Comparison of ENCODE assay signal across 1 cellular context in the genomic region with DNA sequence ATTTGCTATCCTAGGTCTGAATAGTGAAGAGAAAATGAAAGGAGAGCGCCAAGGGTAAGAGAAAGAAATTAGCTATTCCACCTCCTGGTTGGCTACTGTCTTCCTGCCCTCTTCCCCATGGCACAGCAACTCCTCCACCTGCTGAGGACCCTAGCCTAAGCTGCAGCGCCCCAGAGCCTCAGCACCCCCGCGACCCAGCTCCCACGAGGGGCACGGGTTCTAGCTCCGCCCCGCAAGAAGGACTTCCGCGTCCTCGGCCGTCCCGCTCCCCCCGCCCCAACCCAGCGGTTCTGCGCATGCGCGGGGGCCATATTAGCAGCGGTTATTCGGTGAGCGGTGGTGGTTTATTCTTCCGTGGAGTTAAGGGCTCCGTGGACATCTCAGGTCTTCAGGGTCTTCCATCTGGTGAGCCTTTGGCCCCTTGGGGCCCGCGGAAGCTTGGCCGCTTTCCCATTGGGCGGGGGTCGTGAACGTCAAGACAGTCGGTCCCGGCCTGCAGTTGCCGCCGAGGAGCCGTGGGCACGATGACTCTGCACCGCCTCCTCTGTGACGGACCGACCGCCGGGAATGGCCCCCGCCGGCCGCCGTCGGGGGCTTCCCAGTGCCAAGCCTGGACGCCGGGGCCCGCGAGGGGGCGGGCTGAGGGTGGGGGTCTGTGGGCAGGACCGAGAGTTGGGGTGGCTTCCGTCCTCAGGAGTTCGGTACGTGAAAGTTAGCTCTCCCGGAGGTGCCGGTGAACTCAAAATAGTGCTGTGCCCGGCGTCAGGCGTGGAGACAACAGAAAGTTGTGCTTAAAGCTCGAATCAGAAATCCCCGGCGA.
TF ChIP-seq lines count a peak whose summit lies in the region.

A gene (plus strand): TSS at position 310 of the 820 bp plus-strand sequence. CDS start 1,484 bp downstream, outside the sequence.

TF ChIP-seq in HepG2, 621 proteins besides CTCF, POLR2A, EP300 and RAD21 (continued from another document and continues in another):
- TF ChIP-seq, protein P1, sequence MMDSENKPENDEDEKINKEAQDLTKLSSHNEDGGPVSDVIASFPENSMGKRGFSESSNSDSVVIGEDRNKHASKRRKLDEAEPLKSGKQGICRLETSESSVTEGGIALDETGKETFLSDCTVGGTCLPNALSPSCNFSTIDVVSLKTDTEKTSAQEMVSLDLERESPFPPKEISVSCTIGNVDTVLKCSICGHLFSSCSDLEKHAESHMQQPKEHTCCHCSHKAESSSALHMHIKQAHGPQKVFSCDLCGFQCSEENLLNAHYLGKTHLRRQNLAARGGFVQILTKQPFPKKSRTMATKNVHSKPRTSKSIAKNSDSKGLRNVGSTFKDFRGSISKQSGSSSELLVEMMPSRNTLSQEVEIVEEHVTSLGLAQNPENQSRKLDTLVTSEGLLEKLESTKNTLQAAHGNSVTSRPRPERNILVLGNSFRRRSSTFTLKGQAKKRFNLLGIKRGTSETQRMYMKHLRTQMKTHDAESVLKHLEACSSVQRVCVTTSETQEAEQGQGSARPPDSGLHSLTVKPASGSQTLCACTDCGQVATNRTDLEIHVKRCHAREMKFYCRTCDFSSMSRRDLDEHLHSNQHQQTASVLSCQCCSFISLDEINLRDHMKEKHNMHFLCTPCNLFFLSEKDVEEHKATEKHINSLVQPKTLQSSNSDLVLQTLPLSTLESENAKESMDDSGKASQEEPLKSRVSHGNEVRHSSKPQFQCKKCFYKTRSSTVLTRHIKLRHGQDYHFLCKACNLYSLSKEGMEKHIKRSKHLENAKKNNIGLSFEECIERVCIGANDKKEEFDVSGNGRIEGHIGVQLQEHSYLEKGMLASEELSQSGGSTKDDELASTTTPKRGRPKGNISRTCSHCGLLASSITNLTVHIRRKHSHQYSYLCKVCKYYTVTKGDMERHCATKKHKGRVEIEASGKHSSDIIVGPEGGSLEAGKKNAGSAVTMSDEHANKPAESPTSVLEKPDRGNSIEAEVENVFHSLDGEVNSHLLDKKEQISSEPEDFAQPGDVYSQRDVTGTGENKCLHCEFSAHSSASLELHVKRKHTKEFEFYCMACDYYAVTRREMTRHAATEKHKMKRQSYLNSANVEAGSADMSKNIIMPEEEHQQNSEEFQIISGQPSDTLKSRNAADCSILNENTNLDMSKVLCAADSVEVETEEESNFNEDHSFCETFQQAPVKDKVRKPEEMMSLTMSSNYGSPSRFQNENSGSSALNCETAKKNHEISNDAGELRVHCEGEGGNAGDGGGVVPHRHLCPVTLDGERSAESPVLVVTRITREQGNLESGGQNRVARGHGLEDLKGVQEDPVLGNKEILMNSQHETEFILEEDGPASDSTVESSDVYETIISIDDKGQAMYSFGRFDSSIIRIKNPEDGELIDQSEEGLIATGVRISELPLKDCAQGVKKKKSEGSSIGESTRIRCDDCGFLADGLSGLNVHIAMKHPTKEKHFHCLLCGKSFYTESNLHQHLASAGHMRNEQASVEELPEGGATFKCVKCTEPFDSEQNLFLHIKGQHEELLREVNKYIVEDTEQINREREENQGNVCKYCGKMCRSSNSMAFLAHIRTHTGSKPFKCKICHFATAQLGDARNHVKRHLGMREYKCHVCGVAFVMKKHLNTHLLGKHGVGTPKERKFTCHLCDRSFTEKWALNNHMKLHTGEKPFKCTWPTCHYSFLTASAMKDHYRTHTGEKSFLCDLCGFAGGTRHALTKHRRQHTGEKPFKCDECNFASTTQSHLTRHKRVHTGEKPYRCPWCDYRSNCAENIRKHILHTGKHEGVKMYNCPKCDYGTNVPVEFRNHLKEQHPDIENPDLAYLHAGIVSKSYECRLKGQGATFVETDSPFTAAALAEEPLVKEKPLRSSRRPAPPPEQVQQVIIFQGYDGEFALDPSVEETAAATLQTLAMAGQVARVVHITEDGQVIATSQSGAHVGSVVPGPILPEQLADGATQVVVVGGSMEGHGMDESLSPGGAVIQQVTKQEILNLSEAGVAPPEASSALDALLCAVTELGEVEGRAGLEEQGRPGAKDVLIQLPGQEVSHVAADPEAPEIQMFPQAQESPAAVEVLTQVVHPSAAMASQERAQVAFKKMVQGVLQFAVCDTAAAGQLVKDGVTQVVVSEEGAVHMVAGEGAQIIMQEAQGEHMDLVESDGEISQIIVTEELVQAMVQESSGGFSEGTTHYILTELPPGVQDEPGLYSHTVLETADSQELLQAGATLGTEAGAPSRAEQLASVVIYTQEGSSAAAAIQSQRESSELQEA (CRISPR knock-in tag; IDR thresholded peaks at IDR 0.05; ENCODE audit: not compliant biosample characterization): peak; percentile 57
- TF ChIP-seq POLR2G (IDR thresholded peaks at IDR 0.05; ENCODE audit: low read depth, low read length) (peak; percentile 96), ZNF121 (CRISPR knock-in tag; IDR thresholded peaks at IDR 0.05) (no peak), ZNF264 (CRISPR knock-in tag; IDR thresholded peaks at IDR 0.05) (peak; percentile 64), MXI1 (IDR thresholded peaks at IDR 0.05; ENCODE audit: borderline replicate concordance, low read depth, low read length) (no peak; the same call in 2 of the 3 replicates), SAFB2 (CRISPR knock-in tag; IDR thresholded peaks at IDR 0.05; ENCODE audit: borderline replicate concordance, low read depth) (no peak; the same call in 1 of the 2 replicates), ZNF296 (CRISPR knock-in tag; conservative IDR thresholded peaks at IDR 0.05) (0 out of 2 replicates have a peak, but pooled peaks have one; percentile 47), GFI1 (CRISPR knock-in tag; IDR thresholded peaks at IDR 0.05; ENCODE audit: borderline replicate concordance) (no peak; the same call in 1 of the 2 replicates), ZNF550 (CRISPR knock-in tag; IDR thresholded peaks at IDR 0.05; ENCODE audit: borderline replicate concordance) (no peak), ATRX (CRISPR knock-in tag; IDR thresholded peaks at IDR 0.05; ENCODE audit: borderline replicate concordance) (no peak), LCORL (IDR thresholded peaks at IDR 0.05) (no peak), LCORL (CRISPR knock-in tag; IDR thresholded peaks at IDR 0.05) (peak; percentile 36), ZNF746 (CRISPR knock-in tag; IDR thresholded peaks at IDR 0.05) (peak; percentile 69; the same call in 1 of the 2 replicates), SPEN (CRISPR knock-in tag; IDR thresholded peaks at IDR 0.05; ENCODE audit: low read depth) (peak; percentile 79), NKX3-1 (CRISPR knock-in tag; IDR thresholded peaks at IDR 0.05) (peak; percentile 51; the same call in 1 of the 2 replicates), MAZ (IDR thresholded peaks at IDR 0.05; ENCODE audit: borderline replicate concordance, low read depth, low read length) (no peak), MAZ (CRISPR knock-in tag; IDR thresholded peaks at IDR 0.05; ENCODE audit: low read depth) (0 out of 2 replicates have a peak, but pooled peaks have one; percentile 70), ISL2 (CRISPR knock-in tag; IDR thresholded peaks at IDR 0.05) (peak; percentile 67; the same call in 1 of the 2 replicates), CENPT (CRISPR knock-in tag; IDR thresholded peaks at IDR 0.05; ENCODE audit: low read depth) (no peak)
- TF ChIP-seq, protein P2, sequence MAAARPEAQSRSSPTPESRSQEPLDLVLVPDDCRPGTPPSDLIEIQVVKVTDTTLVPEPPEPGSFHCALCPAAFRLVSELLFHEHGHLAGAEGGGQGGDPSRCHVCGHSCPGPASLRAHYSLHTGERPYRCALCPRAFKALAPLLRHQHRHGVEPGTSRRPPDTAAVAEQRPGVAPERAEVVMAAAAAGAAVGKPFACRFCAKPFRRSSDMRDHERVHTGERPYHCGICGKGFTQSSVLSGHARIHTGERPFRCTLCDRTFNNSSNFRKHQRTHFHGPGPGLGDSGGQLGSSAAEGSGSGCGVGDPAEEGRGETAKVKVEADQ (CRISPR knock-in tag; IDR thresholded peaks at IDR 0.05; ENCODE audit: borderline replicate concordance): no peak
- TF ChIP-seq, protein P3, sequence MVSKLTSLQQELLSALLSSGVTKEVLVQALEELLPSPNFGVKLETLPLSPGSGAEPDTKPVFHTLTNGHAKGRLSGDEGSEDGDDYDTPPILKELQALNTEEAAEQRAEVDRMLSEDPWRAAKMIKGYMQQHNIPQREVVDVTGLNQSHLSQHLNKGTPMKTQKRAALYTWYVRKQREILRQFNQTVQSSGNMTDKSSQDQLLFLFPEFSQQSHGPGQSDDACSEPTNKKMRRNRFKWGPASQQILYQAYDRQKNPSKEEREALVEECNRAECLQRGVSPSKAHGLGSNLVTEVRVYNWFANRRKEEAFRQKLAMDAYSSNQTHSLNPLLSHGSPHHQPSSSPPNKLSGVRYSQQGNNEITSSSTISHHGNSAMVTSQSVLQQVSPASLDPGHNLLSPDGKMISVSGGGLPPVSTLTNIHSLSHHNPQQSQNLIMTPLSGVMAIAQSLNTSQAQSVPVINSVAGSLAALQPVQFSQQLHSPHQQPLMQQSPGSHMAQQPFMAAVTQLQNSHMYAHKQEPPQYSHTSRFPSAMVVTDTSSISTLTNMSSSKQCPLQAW (CRISPR knock-in tag; IDR thresholded peaks at IDR 0.05): peak; percentile 70
- TF ChIP-seq, protein P4, sequence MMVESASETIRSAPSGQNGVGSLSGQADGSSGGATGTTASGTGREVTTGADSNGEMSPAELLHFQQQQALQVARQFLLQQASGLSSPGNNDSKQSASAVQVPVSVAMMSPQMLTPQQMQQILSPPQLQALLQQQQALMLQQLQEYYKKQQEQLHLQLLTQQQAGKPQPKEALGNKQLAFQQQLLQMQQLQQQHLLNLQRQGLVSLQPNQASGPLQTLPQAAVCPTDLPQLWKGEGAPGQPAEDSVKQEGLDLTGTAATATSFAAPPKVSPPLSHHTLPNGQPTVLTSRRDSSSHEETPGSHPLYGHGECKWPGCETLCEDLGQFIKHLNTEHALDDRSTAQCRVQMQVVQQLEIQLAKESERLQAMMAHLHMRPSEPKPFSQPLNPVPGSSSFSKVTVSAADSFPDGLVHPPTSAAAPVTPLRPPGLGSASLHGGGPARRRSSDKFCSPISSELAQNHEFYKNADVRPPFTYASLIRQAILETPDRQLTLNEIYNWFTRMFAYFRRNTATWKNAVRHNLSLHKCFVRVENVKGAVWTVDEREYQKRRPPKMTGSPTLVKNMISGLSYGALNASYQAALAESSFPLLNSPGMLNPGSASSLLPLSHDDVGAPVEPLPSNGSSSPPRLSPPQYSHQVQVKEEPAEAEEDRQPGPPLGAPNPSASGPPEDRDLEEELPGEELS (CRISPR knock-in tag; IDR thresholded peaks at IDR 0.05): no peak
- TF ChIP-seq, protein P5, sequence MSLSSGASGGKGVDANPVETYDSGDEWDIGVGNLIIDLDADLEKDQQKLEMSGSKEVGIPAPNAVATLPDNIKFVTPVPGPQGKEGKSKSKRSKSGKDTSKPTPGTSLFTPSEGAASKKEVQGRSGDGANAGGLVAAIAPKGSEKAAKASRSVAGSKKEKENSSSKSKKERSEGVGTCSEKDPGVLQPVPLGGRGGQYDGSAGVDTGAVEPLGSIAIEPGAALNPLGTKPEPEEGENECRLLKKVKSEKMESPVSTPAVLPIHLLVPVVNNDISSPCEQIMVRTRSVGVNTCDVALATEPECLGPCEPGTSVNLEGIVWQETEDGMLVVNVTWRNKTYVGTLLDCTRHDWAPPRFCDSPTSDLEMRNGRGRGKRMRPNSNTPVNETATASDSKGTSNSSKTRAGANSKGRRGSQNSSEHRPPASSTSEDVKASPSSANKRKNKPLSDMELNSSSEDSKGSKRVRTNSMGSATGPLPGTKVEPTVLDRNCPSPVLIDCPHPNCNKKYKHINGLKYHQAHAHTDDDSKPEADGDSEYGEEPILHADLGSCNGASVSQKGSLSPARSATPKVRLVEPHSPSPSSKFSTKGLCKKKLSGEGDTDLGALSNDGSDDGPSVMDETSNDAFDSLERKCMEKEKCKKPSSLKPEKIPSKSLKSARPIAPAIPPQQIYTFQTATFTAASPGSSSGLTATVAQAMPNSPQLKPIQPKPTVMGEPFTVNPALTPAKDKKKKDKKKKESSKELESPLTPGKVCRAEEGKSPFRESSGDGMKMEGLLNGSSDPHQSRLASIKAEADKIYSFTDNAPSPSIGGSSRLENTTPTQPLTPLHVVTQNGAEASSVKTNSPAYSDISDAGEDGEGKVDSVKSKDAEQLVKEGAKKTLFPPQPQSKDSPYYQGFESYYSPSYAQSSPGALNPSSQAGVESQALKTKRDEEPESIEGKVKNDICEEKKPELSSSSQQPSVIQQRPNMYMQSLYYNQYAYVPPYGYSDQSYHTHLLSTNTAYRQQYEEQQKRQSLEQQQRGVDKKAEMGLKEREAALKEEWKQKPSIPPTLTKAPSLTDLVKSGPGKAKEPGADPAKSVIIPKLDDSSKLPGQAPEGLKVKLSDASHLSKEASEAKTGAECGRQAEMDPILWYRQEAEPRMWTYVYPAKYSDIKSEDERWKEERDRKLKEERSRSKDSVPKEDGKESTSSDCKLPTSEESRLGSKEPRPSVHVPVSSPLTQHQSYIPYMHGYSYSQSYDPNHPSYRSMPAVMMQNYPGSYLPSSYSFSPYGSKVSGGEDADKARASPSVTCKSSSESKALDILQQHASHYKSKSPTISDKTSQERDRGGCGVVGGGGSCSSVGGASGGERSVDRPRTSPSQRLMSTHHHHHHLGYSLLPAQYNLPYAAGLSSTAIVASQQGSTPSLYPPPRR (CRISPR knock-in tag; IDR thresholded peaks at IDR 0.05; ENCODE audit: borderline replicate concordance): no peak
- TF ChIP-seq, protein P6, sequence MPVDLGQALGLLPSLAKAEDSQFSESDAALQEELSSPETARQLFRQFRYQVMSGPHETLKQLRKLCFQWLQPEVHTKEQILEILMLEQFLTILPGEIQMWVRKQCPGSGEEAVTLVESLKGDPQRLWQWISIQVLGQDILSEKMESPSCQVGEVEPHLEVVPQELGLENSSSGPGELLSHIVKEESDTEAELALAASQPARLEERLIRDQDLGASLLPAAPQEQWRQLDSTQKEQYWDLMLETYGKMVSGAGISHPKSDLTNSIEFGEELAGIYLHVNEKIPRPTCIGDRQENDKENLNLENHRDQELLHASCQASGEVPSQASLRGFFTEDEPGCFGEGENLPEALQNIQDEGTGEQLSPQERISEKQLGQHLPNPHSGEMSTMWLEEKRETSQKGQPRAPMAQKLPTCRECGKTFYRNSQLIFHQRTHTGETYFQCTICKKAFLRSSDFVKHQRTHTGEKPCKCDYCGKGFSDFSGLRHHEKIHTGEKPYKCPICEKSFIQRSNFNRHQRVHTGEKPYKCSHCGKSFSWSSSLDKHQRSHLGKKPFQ (CRISPR knock-in tag; IDR thresholded peaks at IDR 0.05; ENCODE audit: insufficient replicate concordance): peak; percentile 45
- TF ChIP-seq, protein P7, sequence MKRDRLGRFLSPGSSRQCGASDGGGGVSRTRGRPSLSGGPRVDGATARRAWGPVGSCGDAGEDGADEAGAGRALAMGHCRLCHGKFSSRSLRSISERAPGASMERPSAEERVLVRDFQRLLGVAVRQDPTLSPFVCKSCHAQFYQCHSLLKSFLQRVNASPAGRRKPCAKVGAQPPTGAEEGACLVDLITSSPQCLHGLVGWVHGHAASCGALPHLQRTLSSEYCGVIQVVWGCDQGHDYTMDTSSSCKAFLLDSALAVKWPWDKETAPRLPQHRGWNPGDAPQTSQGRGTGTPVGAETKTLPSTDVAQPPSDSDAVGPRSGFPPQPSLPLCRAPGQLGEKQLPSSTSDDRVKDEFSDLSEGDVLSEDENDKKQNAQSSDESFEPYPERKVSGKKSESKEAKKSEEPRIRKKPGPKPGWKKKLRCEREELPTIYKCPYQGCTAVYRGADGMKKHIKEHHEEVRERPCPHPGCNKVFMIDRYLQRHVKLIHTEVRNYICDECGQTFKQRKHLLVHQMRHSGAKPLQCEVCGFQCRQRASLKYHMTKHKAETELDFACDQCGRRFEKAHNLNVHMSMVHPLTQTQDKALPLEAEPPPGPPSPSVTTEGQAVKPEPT (CRISPR knock-in tag; IDR thresholded peaks at IDR 0.05; ENCODE audit: low read depth): no peak
- TF ChIP-seq, protein P8, sequence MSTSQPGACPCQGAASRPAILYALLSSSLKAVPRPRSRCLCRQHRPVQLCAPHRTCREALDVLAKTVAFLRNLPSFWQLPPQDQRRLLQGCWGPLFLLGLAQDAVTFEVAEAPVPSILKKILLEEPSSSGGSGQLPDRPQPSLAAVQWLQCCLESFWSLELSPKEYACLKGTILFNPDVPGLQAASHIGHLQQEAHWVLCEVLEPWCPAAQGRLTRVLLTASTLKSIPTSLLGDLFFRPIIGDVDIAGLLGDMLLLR (CRISPR knock-in tag; IDR thresholded peaks at IDR 0.05): no peak
